Comparison of ENCODE assay signal across 16 cellular contexts in genomic region chr10:76337641-76338040, GRCh38.
DNase-seq lines count a peak whose midpoint lies in the region; ATAC-seq and TF ChIP-seq lines count a peak whose summit lies in the region.
"Had no signal": no experiment of that assay in that cellular context is flagged by ENCODE, and none has a peak within 500 bp of the region (broad histone marks: within the 10 kb centered on the region; RNA-seq: fewer than 3 reads in every experiment).

No MANE protein-coding gene starts in this region.

- peak overlapping the region; percentile 39 for H2AFZ ChIP-seq in PC-3 (ENCODE audit: low read length)

- no peaks in the 10 kb centered on the region for H3K36me3 ChIP-seq in PC-3 (ENCODE audit: low read depth, low read length)
- H3K36me3 ChIP-seq: HAP-1, ovary had no signal

- TF ChIP-seq CTCF in PC-3 (conservative IDR thresholded peaks at IDR 0.05; ENCODE audit: low read depth, low read length) (peak; percentile 29; the same call in 1 of the 2 replicates), osteocyte (IDR thresholded peaks at IDR 0.05) (no peak)

- peak overlapping the region; percentile 89 for H3K27ac Mint-ChIP-seq in osteocyte (ENCODE audit: unreplicated experiment)
- H3K27ac Mint-ChIP-seq in T-cell: no peak overlapping the region
- H3K27ac Mint-ChIP-seq: CD8-positive, alpha-beta memory T cell had no signal

- peaks cover 12% of the 10 kb centered on the region for H3K4me1 ChIP-seq in PC-3 (ENCODE audit: insufficient read depth, low read length)

- ATAC-seq in PC-3 (peak; percentile 87), T-cell (replicated peaks in 1 of 4) (no peak)
- ATAC-seq: activated T-cell treated with anti-CD3 and anti-CD28 coated beads, Interleukin-2, amount 50 U/mL, for 4 hours; esophagus mucosa had no signal

- H3K9ac ChIP-seq in PC-3 (ENCODE audit: low read length): no peak overlapping the region

- H3K27me3 ChIP-seq in PC-3 (ENCODE audit: low read length): no peaks in the 10 kb centered on the region
- H3K27me3 ChIP-seq: ovary had no signal

- no peak overlapping the region for H3K4me3 Mint-ChIP-seq in osteocyte (ENCODE audit: unreplicated experiment)
- H3K4me3 Mint-ChIP-seq in T-cell: no peak overlapping the region
- H3K4me3 Mint-ChIP-seq: activated T-cell treated with anti-CD3 and anti-CD28 coated beads, Interleukin-2, amount 50 U/mL, for 4 hours; brain; CD8-positive, alpha-beta memory T cell had no signal

- no peaks in the 10 kb centered on the region for H3F3A ChIP-seq in PC-3 (ENCODE audit: low read length, unreplicated experiment)

- POLR2A ChIA-PET in PC-3 (lab: Charles Lee; ENCODE audit: unreplicated experiment) (interaction anchor here (0.6 to 0.7 kb wide), 2 partner anchors 549 to 582 kb away, joined by 7 to 11 read pairs; no protein-coding TSS in a partner anchor), T-cell (lab: Charles Lee) (no interaction called here)

- H3K9me3 Mint-ChIP-seq in osteocyte (ENCODE audit: unreplicated experiment) (peaks cover 21% of the 10 kb centered on the region), T-cell (peaks cover 0 to 8% (median 0%) of the 10 kb centered on the region in 3 donors)

- H3K4me2 ChIP-seq in PC-3 (ENCODE audit: low read length): peak overlapping the region; percentile 7

- H3K4me1 Mint-ChIP-seq in osteocyte (ENCODE audit: unreplicated experiment): peaks cover 55% of the 10 kb centered on the region
- no peaks in the 10 kb centered on the region for H3K4me1 Mint-ChIP-seq in T-cell
- H3K4me1 Mint-ChIP-seq: CD8-positive, alpha-beta memory T cell had no signal

- H3K9me2 ChIP-seq in PC-3 (replicated peaks; ENCODE audit: low read length): no peaks in the 10 kb centered on the region

- CTCF ChIA-PET in PC-3 (lab: Charles Lee) (interaction anchor here (0.7 to 0.8 kb wide), 3 partner anchors 210 to 269 kb away, joined by 4 to 11 read pairs (median 4); no protein-coding TSS in a partner anchor), T-cell (lab: Charles Lee) (no interaction called here)

- H3K4me3 ChIP-seq in PC-3 (ENCODE audit: low read length): no peak overlapping the region
- H3K4me3 ChIP-seq: HAP-1, ovary had no signal

- H3K79me2 ChIP-seq in PC-3 (ENCODE audit: low read length): no peaks in the 10 kb centered on the region

- BruUV-seq in PC-3 (replicated peaks; lab: Mats Ljungman, UMichigan): no TSS peak

- intact Hi-C loops in PC-3 (cut with micrococcal nuclease): loop anchor here (1.0 to 10.0 kb wide), 8 partner anchors 15 to 777 kb away; no protein-coding TSS in a partner anchor

- no peaks in the 10 kb centered on the region for H4K20me1 ChIP-seq in PC-3 (ENCODE audit: low read length)

- H3K9me3 ChIP-seq in PC-3 (ENCODE audit: low read length): no peaks in the 10 kb centered on the region
- H3K9me3 ChIP-seq: HAP-1, ovary had no signal

- H3K27ac ChIP-seq in PC-3 (ENCODE audit: low read length): peak overlapping the region; percentile 40

- H3K36me3 Mint-ChIP-seq in osteocyte (ENCODE audit: unreplicated experiment) (peaks cover 12% of the 10 kb centered on the region), T-cell (no peaks in the 10 kb centered on the region)
- H3K36me3 Mint-ChIP-seq: brain; CD8-positive, alpha-beta memory T cell had no signal

- DNase-seq in Daoy (ENCODE audit: low read depth) (peak; percentile 15), PC-3 (peak; percentile 85), fibroblast of peridontal ligament (ENCODE audit: extremely low read depth) (peak; percentile 93), osteocyte (ENCODE audit: extremely low spot score, unreplicated experiment) (no peak), ecto neural progenitor cell (ENCODE audit: low spot score) (no peak), NCI-H1105 treated with DMSO at 0.1 percent for 48 hours (lab: John Stamatoyannopoulos, UW) (no peak), T-cell (no peak), NCI-H526 treated with DMSO at 0.1 percent for 48 hours (lab: John Stamatoyannopoulos, UW) (no peak)
- DNase-seq: activated T-cell treated with anti-CD3 and anti-CD28 coated beads, Interleukin-2, amount 50 U/mL, for 4 hours; CD8-positive, alpha-beta memory T cell; NCI-H1694 treated with DMSO at 0.1 percent for 48 hours; ovary; stimulated activated CD4-positive, alpha-beta T cell treated with anti-CD3 and anti-CD28 coated beads, Interleukin-15, amount 100 ng/mL, for 24 hours had no signal

- H3K27me3 Mint-ChIP-seq in osteocyte (ENCODE audit: unreplicated experiment) (no peaks in the 10 kb centered on the region), T-cell (peaks cover 0 to 3% of the 10 kb centered on the region in 2 donors)

Comparison
In these comparisons a context has a peak if more than half of its experiments do, and no peak if none do; other contexts are left out.
1. DNase-seq: peak in Daoy (single experiment), PC-3 (single experiment) and fibroblast of peridontal ligament (single experiment); none in osteocyte (single experiment), ecto neural progenitor cell (single experiment), NCI-H1105 treated with DMSO at 0.1 percent for 48 hours (single experiment), T-cell (0 of 34) and NCI-H526 treated with DMSO at 0.1 percent for 48 hours (single experiment).